1 cellular context compared by ENCODE assay signal in the genomic region with DNA sequence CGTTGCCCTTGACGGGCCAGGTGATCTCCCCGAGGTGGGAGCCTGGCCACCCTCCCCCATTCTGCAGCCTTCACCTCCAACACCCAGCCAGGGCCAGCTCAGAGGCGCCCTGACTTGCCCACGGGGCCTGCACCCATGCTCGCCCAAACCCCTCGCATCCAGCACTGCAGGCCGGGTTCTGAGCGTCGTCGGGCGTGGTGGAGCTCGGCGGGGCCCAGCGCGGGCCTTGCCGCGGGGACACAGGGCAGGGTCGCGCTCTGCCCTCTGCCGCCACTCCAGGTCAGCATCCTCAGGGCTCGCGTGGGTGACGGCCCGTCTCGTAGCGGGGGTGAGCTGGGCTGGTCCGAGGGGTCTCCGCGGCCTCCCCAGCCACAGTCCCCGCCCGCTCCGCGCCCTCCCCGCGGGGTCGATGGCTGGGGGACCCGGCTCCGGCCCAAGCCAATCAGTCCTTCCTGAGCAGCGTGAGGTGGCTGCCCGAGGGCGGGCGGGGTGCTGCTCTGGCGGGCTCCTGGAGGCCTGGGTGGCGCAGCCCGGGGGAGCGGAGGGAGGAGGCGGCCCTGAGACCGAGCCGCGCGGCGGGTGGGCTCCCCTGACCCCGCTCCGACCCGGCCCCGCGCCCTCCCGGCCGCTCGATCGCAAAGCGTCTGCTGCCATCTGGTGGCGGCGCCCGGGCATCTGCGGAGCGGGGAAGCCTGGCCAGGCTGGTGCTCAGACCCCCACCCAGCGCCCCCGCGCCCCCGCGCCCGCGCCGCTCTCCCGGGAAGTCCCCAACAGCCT.
TF ChIP-seq lines count a peak whose summit lies in the region.

No MANE protein-coding gene starts in this region.

TF ChIP-seq in HEK293, 187 proteins besides CTCF, POLR2A, EP300 and RAD21 (continued from another document and continues in another):
- TF ChIP-seq, protein P1, sequence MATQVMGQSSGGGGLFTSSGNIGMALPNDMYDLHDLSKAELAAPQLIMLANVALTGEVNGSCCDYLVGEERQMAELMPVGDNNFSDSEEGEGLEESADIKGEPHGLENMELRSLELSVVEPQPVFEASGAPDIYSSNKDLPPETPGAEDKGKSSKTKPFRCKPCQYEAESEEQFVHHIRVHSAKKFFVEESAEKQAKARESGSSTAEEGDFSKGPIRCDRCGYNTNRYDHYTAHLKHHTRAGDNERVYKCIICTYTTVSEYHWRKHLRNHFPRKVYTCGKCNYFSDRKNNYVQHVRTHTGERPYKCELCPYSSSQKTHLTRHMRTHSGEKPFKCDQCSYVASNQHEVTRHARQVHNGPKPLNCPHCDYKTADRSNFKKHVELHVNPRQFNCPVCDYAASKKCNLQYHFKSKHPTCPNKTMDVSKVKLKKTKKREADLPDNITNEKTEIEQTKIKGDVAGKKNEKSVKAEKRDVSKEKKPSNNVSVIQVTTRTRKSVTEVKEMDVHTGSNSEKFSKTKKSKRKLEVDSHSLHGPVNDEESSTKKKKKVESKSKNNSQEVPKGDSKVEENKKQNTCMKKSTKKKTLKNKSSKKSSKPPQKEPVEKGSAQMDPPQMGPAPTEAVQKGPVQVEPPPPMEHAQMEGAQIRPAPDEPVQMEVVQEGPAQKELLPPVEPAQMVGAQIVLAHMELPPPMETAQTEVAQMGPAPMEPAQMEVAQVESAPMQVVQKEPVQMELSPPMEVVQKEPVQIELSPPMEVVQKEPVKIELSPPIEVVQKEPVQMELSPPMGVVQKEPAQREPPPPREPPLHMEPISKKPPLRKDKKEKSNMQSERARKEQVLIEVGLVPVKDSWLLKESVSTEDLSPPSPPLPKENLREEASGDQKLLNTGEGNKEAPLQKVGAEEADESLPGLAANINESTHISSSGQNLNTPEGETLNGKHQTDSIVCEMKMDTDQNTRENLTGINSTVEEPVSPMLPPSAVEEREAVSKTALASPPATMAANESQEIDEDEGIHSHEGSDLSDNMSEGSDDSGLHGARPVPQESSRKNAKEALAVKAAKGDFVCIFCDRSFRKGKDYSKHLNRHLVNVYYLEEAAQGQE (tag by site-specific recombination; IDR thresholded peaks at IDR 0.05), result peak; percentile 28; the same call in 1 of the 2 replicates
- TF ChIP-seq ZNF626 (tag by site-specific recombination; IDR thresholded peaks at IDR 0.05), result no peak
- TF ChIP-seq ZNF670 (tag by site-specific recombination; IDR thresholded peaks at IDR 0.05; ENCODE audit: low read depth), result no peak
- TF ChIP-seq, protein P2, sequence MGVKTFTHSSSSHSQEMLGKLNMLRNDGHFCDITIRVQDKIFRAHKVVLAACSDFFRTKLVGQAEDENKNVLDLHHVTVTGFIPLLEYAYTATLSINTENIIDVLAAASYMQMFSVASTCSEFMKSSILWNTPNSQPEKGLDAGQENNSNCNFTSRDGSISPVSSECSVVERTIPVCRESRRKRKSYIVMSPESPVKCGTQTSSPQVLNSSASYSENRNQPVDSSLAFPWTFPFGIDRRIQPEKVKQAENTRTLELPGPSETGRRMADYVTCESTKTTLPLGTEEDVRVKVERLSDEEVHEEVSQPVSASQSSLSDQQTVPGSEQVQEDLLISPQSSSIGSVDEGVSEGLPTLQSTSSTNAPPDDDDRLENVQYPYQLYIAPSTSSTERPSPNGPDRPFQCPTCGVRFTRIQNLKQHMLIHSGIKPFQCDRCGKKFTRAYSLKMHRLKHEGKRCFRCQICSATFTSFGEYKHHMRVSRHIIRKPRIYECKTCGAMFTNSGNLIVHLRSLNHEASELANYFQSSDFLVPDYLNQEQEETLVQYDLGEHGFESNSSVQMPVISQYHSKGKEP (tag by site-specific recombination; IDR thresholded peaks at IDR 0.05), result peak; percentile 53; the same call in 1 of the 2 replicates
- no peak for TF ChIP-seq ZNF664 (tag by site-specific recombination; IDR thresholded peaks at IDR 0.05)
- TF ChIP-seq, protein P3, sequence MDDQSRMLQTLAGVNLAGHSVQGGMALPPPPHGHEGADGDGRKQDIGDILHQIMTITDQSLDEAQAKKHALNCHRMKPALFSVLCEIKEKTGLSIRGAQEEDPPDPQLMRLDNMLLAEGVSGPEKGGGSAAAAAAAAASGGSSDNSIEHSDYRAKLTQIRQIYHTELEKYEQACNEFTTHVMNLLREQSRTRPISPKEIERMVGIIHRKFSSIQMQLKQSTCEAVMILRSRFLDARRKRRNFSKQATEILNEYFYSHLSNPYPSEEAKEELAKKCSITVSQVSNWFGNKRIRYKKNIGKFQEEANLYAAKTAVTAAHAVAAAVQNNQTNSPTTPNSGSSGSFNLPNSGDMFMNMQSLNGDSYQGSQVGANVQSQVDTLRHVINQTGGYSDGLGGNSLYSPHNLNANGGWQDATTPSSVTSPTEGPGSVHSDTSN (CRISPR knock-in tag; IDR thresholded peaks at IDR 0.05), result no peak
- TF ChIP-seq, protein P4, sequence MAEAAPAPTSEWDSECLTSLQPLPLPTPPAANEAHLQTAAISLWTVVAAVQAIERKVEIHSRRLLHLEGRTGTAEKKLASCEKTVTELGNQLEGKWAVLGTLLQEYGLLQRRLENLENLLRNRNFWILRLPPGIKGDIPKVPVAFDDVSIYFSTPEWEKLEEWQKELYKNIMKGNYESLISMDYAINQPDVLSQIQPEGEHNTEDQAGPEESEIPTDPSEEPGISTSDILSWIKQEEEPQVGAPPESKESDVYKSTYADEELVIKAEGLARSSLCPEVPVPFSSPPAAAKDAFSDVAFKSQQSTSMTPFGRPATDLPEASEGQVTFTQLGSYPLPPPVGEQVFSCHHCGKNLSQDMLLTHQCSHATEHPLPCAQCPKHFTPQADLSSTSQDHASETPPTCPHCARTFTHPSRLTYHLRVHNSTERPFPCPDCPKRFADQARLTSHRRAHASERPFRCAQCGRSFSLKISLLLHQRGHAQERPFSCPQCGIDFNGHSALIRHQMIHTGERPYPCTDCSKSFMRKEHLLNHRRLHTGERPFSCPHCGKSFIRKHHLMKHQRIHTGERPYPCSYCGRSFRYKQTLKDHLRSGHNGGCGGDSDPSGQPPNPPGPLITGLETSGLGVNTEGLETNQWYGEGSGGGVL (tag by site-specific recombination; IDR thresholded peaks at IDR 0.05), result 0 out of 2 replicates have a peak, but pooled peaks have one; percentile 20
- TF ChIP-seq, protein P5, sequence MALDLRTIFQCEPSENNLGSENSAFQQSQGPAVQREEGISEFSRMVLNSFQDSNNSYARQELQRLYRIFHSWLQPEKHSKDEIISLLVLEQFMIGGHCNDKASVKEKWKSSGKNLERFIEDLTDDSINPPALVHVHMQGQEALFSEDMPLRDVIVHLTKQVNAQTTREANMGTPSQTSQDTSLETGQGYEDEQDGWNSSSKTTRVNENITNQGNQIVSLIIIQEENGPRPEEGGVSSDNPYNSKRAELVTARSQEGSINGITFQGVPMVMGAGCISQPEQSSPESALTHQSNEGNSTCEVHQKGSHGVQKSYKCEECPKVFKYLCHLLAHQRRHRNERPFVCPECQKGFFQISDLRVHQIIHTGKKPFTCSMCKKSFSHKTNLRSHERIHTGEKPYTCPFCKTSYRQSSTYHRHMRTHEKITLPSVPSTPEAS (tag by site-specific recombination; IDR thresholded peaks at IDR 0.05), result no peak
- TF ChIP-seq GLIS1 (tag by site-specific recombination; IDR thresholded peaks at IDR 0.05), result peak; percentile 94
- TF ChIP-seq, protein P6, sequence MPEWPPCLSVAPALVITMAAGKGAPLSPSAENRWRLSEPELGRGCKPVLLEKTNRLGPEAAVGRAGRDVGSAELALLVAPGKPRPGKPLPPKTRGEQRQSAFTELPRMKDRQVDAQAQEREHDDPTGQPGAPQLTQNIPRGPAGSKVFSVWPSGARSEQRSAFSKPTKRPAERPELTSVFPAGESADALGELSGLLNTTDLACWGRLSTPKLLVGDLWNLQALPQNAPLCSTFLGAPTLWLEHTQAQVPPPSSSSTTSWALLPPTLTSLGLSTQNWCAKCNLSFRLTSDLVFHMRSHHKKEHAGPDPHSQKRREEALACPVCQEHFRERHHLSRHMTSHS (tag by site-specific recombination; IDR thresholded peaks at IDR 0.05), result no peak; the same call in 1 of the 2 replicates
- TF ChIP-seq, protein P7, sequence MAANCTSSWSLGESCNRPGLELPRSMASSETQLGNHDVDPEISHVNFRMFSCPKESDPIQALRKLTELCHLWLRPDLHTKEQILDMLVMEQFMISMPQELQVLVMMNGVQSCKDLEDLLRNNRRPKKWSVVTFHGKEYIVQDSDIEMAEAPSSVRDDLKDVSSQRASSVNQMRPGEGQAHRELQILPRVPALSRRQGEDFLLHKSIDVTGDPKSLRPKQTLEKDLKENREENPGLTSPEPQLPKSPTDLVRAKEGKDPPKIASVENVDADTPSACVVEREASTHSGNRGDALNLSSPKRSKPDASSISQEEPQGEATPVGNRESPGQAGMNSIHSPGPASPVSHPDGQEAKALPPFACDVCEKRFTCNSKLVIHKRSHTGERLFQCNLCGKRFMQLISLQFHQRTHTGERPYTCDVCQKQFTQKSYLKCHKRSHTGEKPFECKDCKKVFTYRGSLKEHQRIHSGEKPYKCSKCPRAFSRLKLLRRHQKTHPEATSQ (tag by site-specific recombination; IDR thresholded peaks at IDR 0.05), result no peak
- TF ChIP-seq BCL11A (tag by site-specific recombination; IDR thresholded peaks at IDR 0.05; ENCODE audit: low read depth), result no peak
- no peak; the same call in 1 of the 2 replicates for TF ChIP-seq ZNF658 (tag by site-specific recombination; IDR thresholded peaks at IDR 0.05)
- no peak for TF ChIP-seq REPIN1 (tag by site-specific recombination; IDR thresholded peaks at IDR 0.05; ENCODE audit: low read depth)
- no peak for TF ChIP-seq RBAK (tag by site-specific recombination; IDR thresholded peaks at IDR 0.05)
- TF ChIP-seq MYNN (tag by site-specific recombination; IDR thresholded peaks at IDR 0.05; ENCODE audit: borderline replicate concordance), result no peak
- no peak; the same call in 1 of the 2 replicates for TF ChIP-seq ZNF239 (tag by site-specific recombination; IDR thresholded peaks at IDR 0.05)
- no peak for TF ChIP-seq ZNF843 (tag by site-specific recombination; IDR thresholded peaks at IDR 0.05)
- no peak for TF ChIP-seq ZNF175 (tag by site-specific recombination; IDR thresholded peaks at IDR 0.05)
- no peak for TF ChIP-seq HOXD13 (CRISPR knock-in tag; IDR thresholded peaks at IDR 0.05; ENCODE audit: borderline replicate concordance)
- peak; percentile 63 for TF ChIP-seq EGR2 (tag by site-specific recombination; IDR thresholded peaks at IDR 0.05; ENCODE audit: low read depth)
- 0 out of 2 replicates have a peak, but pooled peaks have one; percentile 35 for TF ChIP-seq SP7 (tag by site-specific recombination; IDR thresholded peaks at IDR 0.05)
- no peak; the same call in 1 of the 2 replicates for TF ChIP-seq ZNF76 (tag by site-specific recombination; IDR thresholded peaks at IDR 0.05; ENCODE audit: borderline replicate concordance, low read depth)
- no peak for TF ChIP-seq MEIS1 (CRISPR knock-in tag; IDR thresholded peaks at IDR 0.05; ENCODE audit: borderline replicate concordance)
- TF ChIP-seq ZNF623 (tag by site-specific recombination; IDR thresholded peaks at IDR 0.05), result no peak
- TF ChIP-seq ZNF174 (tag by site-specific recombination; IDR thresholded peaks at IDR 0.05), result 0 out of 2 replicates have a peak, but pooled peaks have one; percentile 73
- TF ChIP-seq KLF16 (tag by site-specific recombination; IDR thresholded peaks at IDR 0.05), result no peak
- no peak for TF ChIP-seq ZNF24 (tag by site-specific recombination; IDR thresholded peaks at IDR 0.05)
- TF ChIP-seq ZNF561 (tag by site-specific recombination; IDR thresholded peaks at IDR 0.05; ENCODE audit: borderline replicate concordance), result peak; percentile 98
- TF ChIP-seq ZNF391 (tag by site-specific recombination; IDR thresholded peaks at IDR 0.05; ENCODE audit: borderline replicate concordance, low read depth), result 0 out of 2 replicates have a peak, but pooled peaks have one; percentile 27
- peak; percentile 87 for TF ChIP-seq ZNF777 (tag by site-specific recombination; IDR thresholded peaks at IDR 0.05; ENCODE audit: borderline replicate concordance)
- no peak for TF ChIP-seq ZNF366 (tag by site-specific recombination; conservative IDR thresholded peaks at IDR 0.05)
- TF ChIP-seq WT1 (tag by site-specific recombination; IDR thresholded peaks at IDR 0.05), result no peak
- TF ChIP-seq SP2 (tag by site-specific recombination; IDR thresholded peaks at IDR 0.05), result peak; percentile 46
- no peak for TF ChIP-seq ZNF274 (IDR thresholded peaks at IDR 0.05; ENCODE audit: low read length)
- no peak for TF ChIP-seq ZNF274 (tag by site-specific recombination; IDR thresholded peaks at IDR 0.05; ENCODE audit: borderline replicate concordance)
- TF ChIP-seq ZNF169 (tag by site-specific recombination; IDR thresholded peaks at IDR 0.05), result no peak
- TF ChIP-seq ZBTB20 (tag by site-specific recombination; IDR thresholded peaks at IDR 0.05), result peak; percentile 18; the same call in 1 of the 2 replicates
- no peak; the same call in 1 of the 2 replicates for TF ChIP-seq IKZF3 (tag by site-specific recombination; IDR thresholded peaks at IDR 0.05)
- TF ChIP-seq, protein P8, sequence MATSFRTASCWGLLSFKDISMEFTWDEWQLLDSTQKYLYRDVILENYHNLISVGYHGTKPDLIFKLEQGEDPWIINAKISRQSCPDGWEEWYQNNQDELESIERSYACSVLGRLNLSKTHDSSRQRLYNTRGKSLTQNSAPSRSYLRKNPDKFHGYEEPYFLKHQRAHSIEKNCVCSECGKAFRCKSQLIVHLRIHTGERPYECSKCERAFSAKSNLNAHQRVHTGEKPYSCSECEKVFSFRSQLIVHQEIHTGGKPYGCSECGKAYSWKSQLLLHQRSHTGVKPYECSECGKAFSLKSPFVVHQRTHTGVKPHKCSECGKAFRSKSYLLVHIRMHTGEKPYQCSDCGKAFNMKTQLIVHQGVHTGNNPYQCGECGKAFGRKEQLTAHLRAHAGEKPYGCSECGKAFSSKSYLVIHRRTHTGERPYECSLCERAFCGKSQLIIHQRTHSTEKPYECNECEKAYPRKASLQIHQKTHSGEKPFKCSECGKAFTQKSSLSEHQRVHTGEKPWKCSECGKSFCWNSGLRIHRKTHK (tag by site-specific recombination; IDR thresholded peaks at IDR 0.05), result no peak
- peak; percentile 84 for TF ChIP-seq ZIC2 (tag by site-specific recombination; IDR thresholded peaks at IDR 0.05)
- peak; percentile 93 for TF ChIP-seq ZNF660 (tag by site-specific recombination; IDR thresholded peaks at IDR 0.05)
- TF ChIP-seq, protein P9, sequence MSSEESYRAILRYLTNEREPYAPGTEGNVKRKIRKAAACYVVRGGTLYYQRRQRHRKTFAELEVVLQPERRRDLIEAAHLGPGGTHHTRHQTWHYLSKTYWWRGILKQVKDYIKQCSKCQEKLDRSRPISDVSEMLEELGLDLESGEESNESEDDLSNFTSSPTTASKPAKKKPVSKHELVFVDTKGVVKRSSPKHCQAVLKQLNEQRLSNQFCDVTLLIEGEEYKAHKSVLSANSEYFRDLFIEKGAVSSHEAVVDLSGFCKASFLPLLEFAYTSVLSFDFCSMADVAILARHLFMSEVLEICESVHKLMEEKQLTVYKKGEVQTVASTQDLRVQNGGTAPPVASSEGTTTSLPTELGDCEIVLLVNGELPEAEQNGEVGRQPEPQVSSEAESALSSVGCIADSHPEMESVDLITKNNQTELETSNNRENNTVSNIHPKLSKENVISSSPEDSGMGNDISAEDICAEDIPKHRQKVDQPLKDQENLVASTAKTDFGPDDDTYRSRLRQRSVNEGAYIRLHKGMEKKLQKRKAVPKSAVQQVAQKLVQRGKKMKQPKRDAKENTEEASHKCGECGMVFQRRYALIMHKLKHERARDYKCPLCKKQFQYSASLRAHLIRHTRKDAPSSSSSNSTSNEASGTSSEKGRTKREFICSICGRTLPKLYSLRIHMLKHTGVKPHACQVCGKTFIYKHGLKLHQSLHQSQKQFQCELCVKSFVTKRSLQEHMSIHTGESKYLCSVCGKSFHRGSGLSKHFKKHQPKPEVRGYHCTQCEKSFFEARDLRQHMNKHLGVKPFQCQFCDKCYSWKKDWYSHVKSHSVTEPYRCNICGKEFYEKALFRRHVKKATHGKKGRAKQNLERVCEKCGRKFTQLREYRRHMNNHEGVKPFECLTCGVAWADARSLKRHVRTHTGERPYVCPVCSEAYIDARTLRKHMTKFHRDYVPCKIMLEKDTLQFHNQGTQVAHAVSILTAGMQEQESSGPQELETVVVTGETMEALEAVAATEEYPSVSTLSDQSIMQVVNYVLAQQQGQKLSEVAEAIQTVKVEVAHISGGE (tag by site-specific recombination; conservative IDR thresholded peaks at IDR 0.05; ENCODE audit: low read depth), result no peak
- no peak for TF ChIP-seq ZNF621 (tag by site-specific recombination; IDR thresholded peaks at IDR 0.05)
